In the genomic region with DNA sequence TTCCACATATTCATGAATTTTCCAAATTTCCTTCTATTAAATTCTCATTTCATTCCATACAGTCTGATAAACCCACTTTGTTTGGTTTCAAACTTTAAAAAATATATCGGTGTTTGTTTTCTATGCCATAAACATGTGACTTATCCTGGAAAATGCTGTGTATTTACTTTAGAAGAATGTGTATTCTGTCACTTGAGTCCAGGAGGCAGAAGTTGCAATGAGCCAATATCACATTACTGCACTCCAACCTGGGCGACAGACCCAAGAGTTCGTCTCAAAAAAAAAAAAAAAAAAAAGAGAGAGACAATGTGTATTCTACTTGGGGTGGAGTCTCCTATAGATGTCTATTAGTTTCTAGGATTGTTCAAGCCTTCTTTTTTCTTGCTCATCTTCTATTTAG, we compare ENCODE assay signal across 27 cellular contexts.
"Had no signal": no experiment of that assay in that cellular context is flagged by ENCODE, and none has a peak within 500 bp of the region (broad histone marks: within the 10 kb centered on the region; RNA-seq: fewer than 3 reads in every experiment).

No MANE protein-coding gene starts in this region.

- ATAC-seq: left colon; left lung; lower lobe of right lung; naive thymus-derived CD8-positive, alpha-beta T cell; pancreas; right cardiac atrium; stimulated activated effector memory CD8-positive, alpha-beta T cell treated with anti-CD3 and anti-CD28 coated beads, Interleukin-12 subunit alpha, Interleukin-12 subunit beta, amount 100 ng/mL, for 72 hours; upper lobe of right lung had no signal

- FAIRE-seq: islet of Langerhans, kidney, pancreas, urothelium cell line had no signal

- H3K9me3 ChIP-seq: left lung, lower lobe of right lung, pancreas, prostate gland, sigmoid colon, suprapubic skin, thoracic aorta, tibial artery, upper lobe of right lung had no signal

- H3K27me3 ChIP-seq: left lung, pancreas, sigmoid colon, spleen, suprapubic skin, tibial artery, upper lobe of right lung had no signal

- H3K36me3 ChIP-seq: left lung, lower lobe of right lung, pancreas, prostate gland, sigmoid colon, suprapubic skin, thoracic aorta, upper lobe of right lung had no signal

- DNase-seq: immature natural killer cell; kidney; left colon; left lung; lower lobe of right lung; mammary epithelial cell; mesenchymal stem cell; naive thymus-derived CD8-positive, alpha-beta T cell; nucleus accumbens; pancreas; posterior cingulate gyrus; retina; right cardiac atrium; sigmoid colon; small intestine; spleen; stimulated activated CD4-positive, alpha-beta T cell treated with anti-CD3 and anti-CD28 coated beads, Interleukin-4, amount 100 ng/mL, for 24 hours; stimulated activated naive CD4-positive, alpha-beta T cell; tibial artery; trophoblast cell; upper lobe of right lung had no signal

- H3K27ac ChIP-seq: left lung, lower lobe of right lung, pancreas, prostate gland, sigmoid colon, spleen, suprapubic skin, thoracic aorta, tibial artery, upper lobe of right lung had no signal

- H3K4me1 ChIP-seq: prostate gland, suprapubic skin, upper lobe of right lung had no signal

- H3K4me3 ChIP-seq: left lung, lower lobe of right lung, pancreas, prostate gland, sigmoid colon, spleen, suprapubic skin, thoracic aorta, tibial artery, upper lobe of right lung had no signal
